ENCODE assay signal across 9 cellular contexts in the genomic region with DNA sequence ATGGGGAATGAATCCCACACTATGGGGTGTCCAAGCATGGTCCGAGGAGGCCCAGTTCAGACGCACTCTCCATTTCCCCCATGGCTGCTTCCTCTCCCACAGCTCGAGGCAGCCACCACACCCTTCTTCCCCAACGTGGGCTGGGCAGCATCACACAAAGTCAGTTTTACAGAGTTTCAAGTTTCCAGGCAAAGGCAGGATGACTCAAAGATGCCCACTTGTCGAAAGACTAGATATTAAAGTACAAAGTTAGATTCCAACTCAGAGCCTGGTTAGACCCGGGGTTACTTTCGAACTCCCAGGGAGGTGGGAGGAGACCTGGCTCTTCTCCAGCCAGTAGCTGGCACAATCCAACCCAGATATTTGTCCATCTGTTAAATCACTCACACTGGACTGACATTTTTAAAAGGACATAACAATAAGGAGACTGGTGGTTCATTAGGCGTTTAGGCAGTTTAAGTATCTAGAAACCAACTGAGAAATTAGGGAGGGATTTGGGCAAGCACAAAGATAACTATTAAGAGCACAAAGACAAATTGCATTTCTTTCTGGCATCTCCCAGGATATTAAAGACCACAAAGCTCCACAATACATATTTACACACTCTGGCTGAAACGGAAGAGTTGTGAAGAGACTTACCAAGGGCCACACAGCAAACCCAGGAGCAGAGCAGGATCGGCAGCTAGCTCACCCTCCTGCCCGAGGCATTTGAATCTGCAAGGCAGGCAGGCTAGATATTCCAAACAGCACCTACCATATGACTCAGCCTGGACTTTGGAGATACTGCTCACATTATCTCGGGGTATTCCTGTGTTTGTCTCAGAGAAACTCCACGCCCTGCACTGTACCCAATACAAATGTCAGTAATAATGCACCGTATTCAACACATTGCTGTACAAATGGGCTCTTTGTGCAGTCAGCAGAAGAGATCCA. TPM values are rescaled to one million over a fixed set of nuclear protein-coding genes. Genes with fewer than 3 reads are reported as not detected.
DNase-seq lines count a peak whose midpoint lies in the region; ATAC-seq, FAIRE-seq and TF ChIP-seq lines count a peak whose summit lies in the region.
"Had no signal": no experiment of that assay in that cellular context is flagged by ENCODE, and none has a peak within 500 bp of the region (broad histone marks: within the 10 kb centered on the region; RNA-seq: fewer than 3 reads in every experiment).

No MANE protein-coding gene starts in this region.

- WGBS in stomach, 5 donors: 19 to 29% (median 24%) methylated on average over 14 of the region's 14 CpGs

- no peaks in the 10 kb centered on the region for H3K9me3 Mint-ChIP-seq in T-helper 2 cell treated with Interferon-gamma antibody and Interleukin-4, amounts not matched to agents 5 μg/mL and 100 μg/mL, for 36 hours
- H3K9me3 Mint-ChIP-seq: nephron had no signal

- intact Hi-C loops in breast epithelium (cut with DNase I; ENCODE audit: low total_unique reads): no loop called here
- intact Hi-C loops in stomach (cut with DNase I; ENCODE audit: low total_unique reads): no loop called here

- H3K4me3 Mint-ChIP-seq in T-helper 2 cell treated with Interferon-gamma antibody and Interleukin-4, amounts not matched to agents 5 μg/mL and 100 μg/mL, for 36 hours: no peak overlapping the region

- peak overlapping the region; percentile 29 to 57 for H3K27ac ChIP-seq in breast epithelium
- peak overlapping the region; percentile 68 to 78 (median 73) for H3K27ac ChIP-seq in stomach
- H3K27ac ChIP-seq in WERI-Rb-1: no peak overlapping the region

- H3K36me3 Mint-ChIP-seq in T-helper 2 cell treated with Interferon-gamma antibody and Interleukin-4, amounts not matched to agents 5 μg/mL and 100 μg/mL, for 36 hours (ENCODE audit: low read depth): no peaks in the 10 kb centered on the region

- no peak overlapping the region for H3K27ac Mint-ChIP-seq in T-helper 2 cell treated with Interferon-gamma antibody and Interleukin-4, amounts not matched to agents 5 μg/mL and 100 μg/mL, for 36 hours
- H3K27ac Mint-ChIP-seq: nephron had no signal

- H3K27me3 Mint-ChIP-seq in T-helper 2 cell treated with Interferon-gamma antibody and Interleukin-4, amounts not matched to agents 5 μg/mL and 100 μg/mL, for 36 hours (ENCODE audit: low read depth): peaks cover 1% of the 10 kb centered on the region

- no peak for TF ChIP-seq POLR2A in breast epithelium (IDR thresholded peaks at IDR 0.05)
- TF ChIP-seq POLR2A in stomach (IDR thresholded peaks at IDR 0.05): no peak

- H3K4me1 ChIP-seq in breast epithelium (no peaks in the 10 kb centered on the region), stomach (peaks cover 21 to 37% (median 31%) of the 10 kb centered on the region in 4 donors)

- FAIRE-seq in islet of Langerhans (lab: Jason Lieb, UNC): peak; percentile 65

- no peak for ATAC-seq in HG03159 (IDR thresholded peaks at IDR 0.05; ENCODE audit: unreplicated experiment)

- no peaks in the 10 kb centered on the region for H3K27me3 ChIP-seq in breast epithelium
- H3K27me3 ChIP-seq in stomach: no peaks in the 10 kb centered on the region
- no peaks in the 10 kb centered on the region for H3K27me3 ChIP-seq in WERI-Rb-1 (ENCODE audit: insufficient read depth, low read depth, severe bottlenecking)

- H3K36me3 ChIP-seq in breast epithelium (no peaks in the 10 kb centered on the region), stomach (no peaks in the 10 kb centered on the region), WERI-Rb-1 (no peaks in the 10 kb centered on the region)

- DNase-seq in breast epithelium (ENCODE audit: low spot score in 2 of 2) (no peak), stomach (peak; percentile 79), WERI-Rb-1 (no peak)
- no peak for DNase-seq in NK-92 treated with Interleukin-12 subunit alpha and Interleukin-12 subunit beta, amount 100 ng/mL, for 24 hours (lab: John Stamatoyannopoulos, UW)
- no peak for DNase-seq in T-helper 2 cell treated with Interferon-gamma antibody and Interleukin-4, amounts not matched to agents 5 μg/mL and 100 μg/mL, for 36 hours (ENCODE audit: low spot score)

- TF ChIP-seq EP300 in Ishikawa (IDR thresholded peaks at IDR 0.05; ENCODE audit: borderline replicate concordance) (no peak), stomach (IDR thresholded peaks at IDR 0.05) (no peak)

- TF ChIP-seq RAD21 in Ishikawa (IDR thresholded peaks at IDR 0.05; ENCODE audit: low read depth): no peak

- H3K4me3 ChIP-seq in breast epithelium: peak overlapping the region in 1 of 3 donors; percentile 22
- peak overlapping the region; percentile 17 to 33 (median 18) for H3K4me3 ChIP-seq in stomach
- H3K4me3 ChIP-seq in WERI-Rb-1 (ENCODE audit: low read depth, low read length): no peak overlapping the region

- H3K4me1 Mint-ChIP-seq in T-helper 2 cell treated with Interferon-gamma antibody and Interleukin-4, amounts not matched to agents 5 μg/mL and 100 μg/mL, for 36 hours (ENCODE audit: low read depth): peaks cover 5% of the 10 kb centered on the region

- H3K9me3 ChIP-seq in breast epithelium (no peaks in the 10 kb centered on the region), stomach (no peaks in the 10 kb centered on the region), WERI-Rb-1 (ENCODE audit: severe bottlenecking) (no peaks in the 10 kb centered on the region)

- no peak for TF ChIP-seq CTCF in breast epithelium (IDR thresholded peaks at IDR 0.05)
- no peak for TF ChIP-seq CTCF in stomach (IDR thresholded peaks at IDR 0.05)
- TF ChIP-seq CTCF in WERI-Rb-1 (IDR thresholded peaks at IDR 0.05; ENCODE audit: low read depth, low read length): no peak

TF ChIP-seq in Ishikawa, 13 proteins besides CTCF, POLR2A, EP300 and RAD21:
- no peak for TF ChIP-seq EGR1 (IDR thresholded peaks at IDR 0.05)
- TF ChIP-seq ZBTB7A (IDR thresholded peaks at IDR 0.05; ENCODE audit: low read depth): no peak
- TF ChIP-seq NFIC (IDR thresholded peaks at IDR 0.05): peak; percentile 56
- 0 out of 2 replicates have a peak, but pooled peaks have one; percentile 24 for TF ChIP-seq TCF12 (IDR thresholded peaks at IDR 0.05; ENCODE audit: low read depth)

RNA-seq across cellular contexts. Expression of a gene that starts 34.8 kb away (rescaled TPM):
- total RNA-seq in breast epithelium (10 to 100 TPM in 1 of 3 donors, 1 to 10 TPM in 2; 8.3 to 17.0 (median 8.9) TPM), stomach (10 to 100 TPM in 2 of 5 donors, 1 to 10 TPM in 2, under 1 TPM in 1; 0.58 to 14.3 (median 9.0) TPM)
- 1 to 10 TPM; 2.1 to 4.3 (median 2.1) TPM for polyA plus RNA-seq in stomach
